20 cellular contexts compared by ENCODE assay signal in the genomic region with DNA sequence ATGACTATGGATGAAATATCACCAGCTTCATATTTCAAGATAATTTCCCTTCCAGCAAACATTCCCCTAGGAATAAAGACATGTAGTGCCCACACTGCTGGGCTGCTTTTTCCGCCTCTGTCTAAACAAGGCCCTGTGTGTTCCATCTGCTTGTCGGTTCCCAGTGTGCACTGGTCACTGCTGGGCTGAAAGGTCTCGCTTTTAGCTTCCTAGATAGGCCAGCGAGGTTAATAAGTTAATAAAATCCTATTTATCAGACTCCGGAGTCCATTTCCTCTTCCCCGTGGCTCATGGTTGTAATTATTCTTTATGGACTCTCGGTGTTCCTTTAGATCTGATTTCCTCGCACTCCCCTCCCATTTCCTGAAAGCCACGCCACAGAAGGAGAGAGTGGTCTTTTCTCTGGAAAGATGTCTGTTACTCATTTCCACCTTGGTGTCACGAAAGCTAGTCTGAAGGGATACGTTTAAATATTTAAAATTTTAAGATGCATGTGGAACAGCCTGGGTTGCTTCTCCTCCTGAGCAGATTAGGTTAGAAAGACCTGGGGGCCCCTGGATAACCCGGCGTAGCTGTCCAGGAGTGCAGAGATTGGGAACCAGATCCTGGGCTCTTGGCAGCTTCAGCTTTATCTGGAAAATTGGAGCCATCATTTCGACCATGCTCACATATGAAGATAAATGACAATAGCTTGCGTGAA.
DNase-seq lines count a peak whose midpoint lies in the region; ATAC-seq and TF ChIP-seq lines count a peak whose summit lies in the region.
"Had no signal": no experiment of that assay in that cellular context is flagged by ENCODE, and none has a peak within 500 bp of the region (broad histone marks: within the 10 kb centered on the region; RNA-seq: fewer than 3 reads in every experiment).

No MANE protein-coding gene starts in this region.

- TF ChIP-seq CTCF in brain (conservative IDR thresholded peaks at IDR 0.05), result no peak
- no peak for TF ChIP-seq CTCF in esophagus muscularis mucosa (IDR thresholded peaks at IDR 0.05)
- TF ChIP-seq CTCF in nephron (IDR thresholded peaks at IDR 0.05; ENCODE audit: unreplicated experiment in 3 of 3), result no peak
- no peak for TF ChIP-seq CTCF in suprapubic skin (IDR thresholded peaks at IDR 0.05)

- H3K27me3 ChIP-seq in esophagus muscularis mucosa, result no peaks in the 10 kb centered on the region
- no peaks in the 10 kb centered on the region for H3K27me3 ChIP-seq in suprapubic skin
- H3K27me3 ChIP-seq: heart left ventricle had no signal

- 87% methylated on average over 15 of the region's 15 CpGs for WGBS in esophagus muscularis mucosa
- 71% methylated on average over 15 of the region's 15 CpGs for WGBS in suprapubic skin

- DNase-seq in esophagus muscularis mucosa (ENCODE audit: extremely low spot score), result peak; percentile 64
- no peak for DNase-seq in suprapubic skin (ENCODE audit: low spot score in 2 of 2)
- DNase-seq in NOMO-1 treated with dmso at 0.1 percent for 144 hours (lab: John Stamatoyannopoulos, UW; ENCODE audit: unreplicated experiment), result no peak
- DNase-seq: activated CD4-positive, alpha-beta T cell treated with anti-CD3 and anti-CD28 coated beads, Interleukin-2, amount 50 U/mL, for 1 hour; activated CD8-positive, alpha-beta memory T cell treated with anti-CD3 and anti-CD28 coated beads, Interleukin-2, amount 50 U/mL, for 4 hours; CD4-positive, alpha-beta memory T cell; DMS 273 treated with DMSO at 0.1 percent for 48 hours; heart left ventricle; NCI-H1417; NCI-H2107; NCI-H524 treated with DMSO at 0.1 percent for 48 hours; T-helper 2 cell had no signal

- ATAC-seq in GM19035 (IDR thresholded peaks at IDR 0.05; ENCODE audit: unreplicated experiment) (no peak), HG02970 (IDR thresholded peaks at IDR 0.05; ENCODE audit: low FRiP score, unreplicated experiment) (no peak)
- ATAC-seq: activated T-helper 17 cell treated with anti-CD3 and anti-CD28 coated beads, Interleukin-2, amount 50 U/mL, for 72 hours had no signal

- H3K4me1 Mint-ChIP-seq in brain (peaks cover 47% of the 10 kb centered on the region), nephron (peaks cover 48% of the 10 kb centered on the region)
- H3K4me1 Mint-ChIP-seq: activated T-helper 17 cell treated with anti-CD3 and anti-CD28 coated beads, Interleukin-2, amount 50 U/mL, for 72 hours had no signal

- TF ChIP-seq POLR2A in esophagus muscularis mucosa (IDR thresholded peaks at IDR 0.05; ENCODE audit: low read depth) (no peak), suprapubic skin (IDR thresholded peaks at IDR 0.05) (no peak)

- H3K27ac Mint-ChIP-seq in brain, result peak overlapping the region in 3 of 5 experiments; percentile 3 to 83 (median 49)
- peak overlapping the region; percentile 85 to 93 (median 92) for H3K27ac Mint-ChIP-seq in nephron
- H3K27ac Mint-ChIP-seq: activated naive CD8-positive, alpha-beta T cell; activated T-helper 17 cell treated with anti-CD3 and anti-CD28 coated beads, Interleukin-2, amount 50 U/mL, for 72 hours; CD4-positive, alpha-beta memory T cell; IgD-negative memory B cell had no signal

- TF ChIP-seq EP300 in esophagus muscularis mucosa (IDR thresholded peaks at IDR 0.05) (no peak), suprapubic skin (IDR thresholded peaks at IDR 0.05) (no peak)

- H3K9me3 Mint-ChIP-seq in brain, result peaks cover 0 to 9% (median 0%) of the 10 kb centered on the region in 5 experiments
- H3K9me3 Mint-ChIP-seq in nephron, result peaks cover 1% of the 10 kb centered on the region
- H3K9me3 Mint-ChIP-seq: activated T-helper 17 cell treated with anti-CD3 and anti-CD28 coated beads, Interleukin-2, amount 50 U/mL, for 72 hours; CD4-positive, alpha-beta memory T cell had no signal

- H3K36me3 ChIP-seq in esophagus muscularis mucosa (no peaks in the 10 kb centered on the region), suprapubic skin (no peaks in the 10 kb centered on the region)
- H3K36me3 ChIP-seq: heart left ventricle had no signal

- H3K4me1 ChIP-seq in esophagus muscularis mucosa (peaks cover 12 to 26% (median 13%) of the 10 kb centered on the region in 4 donors), suprapubic skin (peaks cover 14% of the 10 kb centered on the region)

- H3K4me3 Mint-ChIP-seq in brain (peak overlapping the region in 1 of 5 experiments; percentile 3), nephron (peak overlapping the region in 2 of 3 experiments; percentile 0 to 9)
- H3K4me3 Mint-ChIP-seq: activated naive CD8-positive, alpha-beta T cell; activated T-helper 17 cell treated with anti-CD3 and anti-CD28 coated beads, Interleukin-2, amount 50 U/mL, for 72 hours; CD4-positive, alpha-beta memory T cell; IgD-negative memory B cell had no signal

- H3K9me3 ChIP-seq in esophagus muscularis mucosa, result no peaks in the 10 kb centered on the region
- H3K9me3 ChIP-seq in suprapubic skin, result no peaks in the 10 kb centered on the region
- H3K9me3 ChIP-seq: heart left ventricle had no signal

- H3K4me3 ChIP-seq in esophagus muscularis mucosa (no peak overlapping the region), suprapubic skin (no peak overlapping the region)
- H3K4me3 ChIP-seq: heart left ventricle, SK-N-MC had no signal

- intact Hi-C loops in esophagus muscularis mucosa (cut with DNase I), result no loop called here

- peak overlapping the region in 2 of 4 donors; percentile 73 to 78 for H3K27ac ChIP-seq in esophagus muscularis mucosa (replicated peaks in 1 of 4)
- peak overlapping the region; percentile 85 for H3K27ac ChIP-seq in suprapubic skin
- H3K27ac ChIP-seq: SK-N-MC had no signal

- H3K27me3 Mint-ChIP-seq in brain, result no peaks in the 10 kb centered on the region
- peaks cover 4% of the 10 kb centered on the region for H3K27me3 Mint-ChIP-seq in nephron (ENCODE audit: low read depth)
- H3K27me3 Mint-ChIP-seq: activated naive CD8-positive, alpha-beta T cell had no signal

- H3K36me3 Mint-ChIP-seq in brain (no peaks in the 10 kb centered on the region), nephron (ENCODE audit: low read depth) (peaks cover 4% of the 10 kb centered on the region)
- H3K36me3 Mint-ChIP-seq: activated naive CD8-positive, alpha-beta T cell; CD4-positive, alpha-beta memory T cell; IgD-negative memory B cell had no signal
